Comparison of ENCODE assay signal across 10 cellular contexts in the genomic region with DNA sequence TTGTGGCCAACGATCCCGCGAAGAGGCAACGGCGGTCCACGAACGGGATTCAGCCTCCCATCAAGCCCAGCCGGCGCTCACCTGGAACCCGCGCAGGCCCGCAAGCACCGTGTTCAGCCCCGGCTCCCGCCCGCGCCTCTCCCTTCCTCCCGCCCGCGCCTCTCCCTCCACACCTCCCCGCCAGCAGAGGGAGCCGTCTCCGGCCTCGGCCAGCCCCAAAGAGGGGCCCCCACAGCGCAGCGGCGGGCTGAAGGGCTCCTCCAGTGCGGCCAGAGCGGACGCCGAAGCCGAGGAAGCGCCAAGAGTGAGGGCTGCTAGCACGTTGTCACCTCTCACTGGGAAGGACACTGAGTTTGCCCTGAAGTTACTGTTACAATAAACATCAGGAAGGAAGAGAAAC. TPM values are rescaled to one million over a fixed set of nuclear protein-coding genes. Genes with fewer than 3 reads are reported as not detected.
DNase-seq lines count a peak whose midpoint lies in the region; ATAC-seq and TF ChIP-seq lines count a peak whose summit lies in the region.
"Had no signal": no experiment of that assay in that cellular context is flagged by ENCODE, and none has a peak within 500 bp of the region (broad histone marks: within the 10 kb centered on the region; RNA-seq: fewer than 3 reads in every experiment).

No MANE protein-coding gene starts in this region.

- H3K4me1 ChIP-seq in adrenal gland (replicated peaks in 1 of 2) = no peaks in the 10 kb centered on the region

- H3K27me3 ChIP-seq in adrenal gland = no peaks in the 10 kb centered on the region
- H3K27me3 ChIP-seq: BLaER1 had no signal

- H3K36me3 Mint-ChIP-seq in stimulated activated effector memory CD8-positive, alpha-beta T cell treated with anti-CD3 and anti-CD28 coated beads, Interleukin-12 subunit alpha, Interleukin-12 subunit beta, amount 100 ng/mL, for 72 hours = no peaks in the 10 kb centered on the region

- TF ChIP-seq POLR2A in adrenal gland (IDR thresholded peaks at IDR 0.05) = no peak

- H3K4me1 Mint-ChIP-seq in stimulated activated effector memory CD8-positive, alpha-beta T cell treated with anti-CD3 and anti-CD28 coated beads, Interleukin-12 subunit alpha, Interleukin-12 subunit beta, amount 100 ng/mL, for 72 hours = peaks cover 8% of the 10 kb centered on the region

- ATAC-seq in stimulated activated effector memory CD8-positive, alpha-beta T cell treated with anti-CD3 and anti-CD28 coated beads, Interleukin-12 subunit alpha, Interleukin-12 subunit beta, amount 100 ng/mL, for 72 hours = peak; percentile 53
- ATAC-seq in HG02870 (IDR thresholded peaks at IDR 0.05; ENCODE audit: unreplicated experiment) = no peak
- no peak for ATAC-seq in GM21737 (IDR thresholded peaks at IDR 0.05; ENCODE audit: unreplicated experiment)
- ATAC-seq: Panc1 had no signal

- intact Hi-C loops in adrenal gland (cut with DNase I) = no loop called here

- TF ChIP-seq CTCF in adrenal gland (IDR thresholded peaks at IDR 0.05) = peak; percentile 43 to 66 (median 50)

- no peaks in the 10 kb centered on the region for H3K9me3 Mint-ChIP-seq in stimulated activated effector memory CD8-positive, alpha-beta T cell treated with anti-CD3 and anti-CD28 coated beads, Interleukin-12 subunit alpha, Interleukin-12 subunit beta, amount 100 ng/mL, for 72 hours

- peak; percentile 25 to 67 for DNase-seq in NCI-H524 (lab: John Stamatoyannopoulos, UW)
- no peak for DNase-seq in NCI-H524 treated with DMSO at 0.1 percent for 48 hours (lab: John Stamatoyannopoulos, UW)
- DNase-seq in adrenal gland = peak; percentile 50 to 74 (median 61)
- DNase-seq in iPS-NIHi7 (ENCODE audit: extremely low spot score) = peak; percentile 49
- DNase-seq in stimulated activated effector memory CD8-positive, alpha-beta T cell treated with anti-CD3 and anti-CD28 coated beads, Interleukin-12 subunit alpha, Interleukin-12 subunit beta, amount 100 ng/mL, for 72 hours (ENCODE audit: low spot score in 2 of 2) = peak in 1 of 2 donors; percentile 14
- no peak for DNase-seq in NOMO-1 (lab: John Stamatoyannopoulos, UW; ENCODE audit: unreplicated experiment in 2 of 2)

- WGBS in adrenal gland, 4 donors = 7 to 32% (median 21%) methylated on average over 23 to 34 of the region's 34 CpGs

- peak overlapping the region; percentile 77 for H3K27ac Mint-ChIP-seq in stimulated activated effector memory CD8-positive, alpha-beta T cell treated with anti-CD3 and anti-CD28 coated beads, Interleukin-12 subunit alpha, Interleukin-12 subunit beta, amount 100 ng/mL, for 72 hours

- H3K4me3 ChIP-seq in adrenal gland = peak overlapping the region in 1 of 4 donors; percentile 44
- H3K4me3 ChIP-seq: BLaER1 had no signal

- H3K36me3 ChIP-seq in adrenal gland (replicated peaks in 1 of 2) = no peaks in the 10 kb centered on the region
- H3K36me3 ChIP-seq: BLaER1 had no signal

- H3K4me3 Mint-ChIP-seq in stimulated activated effector memory CD8-positive, alpha-beta T cell treated with anti-CD3 and anti-CD28 coated beads, Interleukin-12 subunit alpha, Interleukin-12 subunit beta, amount 100 ng/mL, for 72 hours = peak overlapping the region; percentile 64

- H3K9me3 ChIP-seq in adrenal gland (replicated peaks in 1 of 3) = no peaks in the 10 kb centered on the region

- no peak overlapping the region for H3K27ac ChIP-seq in adrenal gland
- H3K27ac ChIP-seq: BLaER1 had no signal

RNA-seq across cellular contexts. Expression of a gene that starts 55.3 kb away (rescaled TPM):
- 100 to 1,000 TPM; 196 to 356 (median 233) TPM for total RNA-seq in adrenal gland
- polyA plus RNA-seq in adrenal gland = 100 to 1,000 TPM in 1 of 3 donors, 10 to 100 TPM in 2; 58.8 to 684 (median 96.4) TPM

Comparison
In these comparisons a context has a peak if more than half of its experiments do, and no peak if none do; other contexts are left out.
1. DNase-seq: peak in NCI-H524 (2 of 2), adrenal gland (7 of 7) and iPS-NIHi7 (single experiment); none in NCI-H524 treated with DMSO at 0.1 percent for 48 hours (single experiment) and NOMO-1 (0 of 2).